ENCODE assay signal across 13 cellular contexts in the genomic region with DNA sequence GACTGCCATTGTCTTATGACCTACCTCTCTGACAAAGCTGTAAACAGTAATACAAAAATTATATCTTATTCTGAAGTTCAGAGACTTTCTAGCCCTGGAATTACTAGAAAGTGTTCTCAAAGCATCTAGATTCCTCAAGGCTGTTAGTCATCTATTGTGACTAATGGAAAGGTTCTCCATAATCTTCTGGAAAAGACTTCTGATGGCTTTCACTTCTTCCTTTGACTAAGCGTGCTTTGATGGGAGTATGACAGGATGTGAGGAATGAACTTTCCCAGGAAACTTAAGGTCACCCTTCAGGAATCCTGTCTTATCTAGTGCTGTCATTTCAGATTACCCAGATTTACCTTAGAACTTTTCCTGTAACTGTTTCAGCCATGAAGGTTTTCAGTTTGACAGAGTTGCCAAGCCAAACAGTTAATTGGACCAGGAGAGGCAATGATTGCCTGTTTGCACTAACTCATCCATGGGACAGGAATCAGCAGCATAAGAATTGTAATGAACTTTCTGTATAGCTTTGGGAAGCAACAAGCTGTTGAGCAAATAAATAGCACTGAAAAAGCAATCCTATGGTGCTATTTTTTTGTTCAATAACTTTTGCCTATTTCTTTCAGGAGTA. TPM values are rescaled to one million over a fixed set of nuclear protein-coding genes. Genes with fewer than 3 reads are reported as not detected.
DNase-seq lines count a peak whose midpoint lies in the region; ATAC-seq and TF ChIP-seq lines count a peak whose summit lies in the region.
"Had no signal": no experiment of that assay in that cellular context is flagged by ENCODE, and none has a peak within 500 bp of the region (broad histone marks: within the 10 kb centered on the region; RNA-seq: fewer than 3 reads in every experiment).

No MANE protein-coding gene starts in this region.

- no peak overlapping the region for H2AFZ ChIP-seq in GM23248

- H3K9me3 ChIP-seq in GM23248 (ENCODE audit: low read depth) (no peaks in the 10 kb centered on the region), gastroesophageal sphincter (no peaks in the 10 kb centered on the region)
- H3K9me3 ChIP-seq: spleen, vagina had no signal

- H3K4me2 ChIP-seq in GM23248 (ENCODE audit: unreplicated experiment): peak overlapping the region; percentile 35

- H3K79me2 ChIP-seq in GM23248 (ENCODE audit: insufficient read depth): 0 out of 2 replicates have a peak, but pooled peaks cover 10% of the 10 kb centered on the region

- no peak overlapping the region for H3K9ac ChIP-seq in GM23248

- in situ Hi-C loops in GM23248 (cut with MboI): no loop called here

- peaks cover 11% of the 10 kb centered on the region; the same call in 1 of the 2 replicates for H4K20me1 ChIP-seq in GM23248 (ENCODE audit: insufficient read depth)

- WGBS in GM23248 (ENCODE audit: low coverage in 1 of 2, low lambda C conversion rate in 2 of 2, missing lambda C conversion rate in 2 of 2), 2 experiments: 4 to 21% methylated on average over 1 of the region's 1 CpG
- WGBS in gastroesophageal sphincter (ENCODE audit: low coverage in 1 of 2), 2 donors: 29 to 83% methylated on average over 1 of the region's 1 CpG

- TF ChIP-seq POLR2A in gastroesophageal sphincter (IDR thresholded peaks at IDR 0.05): no peak

- peaks cover 16% of the 10 kb centered on the region for H3K4me1 ChIP-seq in GM23248 (ENCODE audit: insufficient read depth)
- no peaks in the 10 kb centered on the region for H3K4me1 ChIP-seq in gastroesophageal sphincter
- H3K4me1 ChIP-seq: vagina had no signal

- no peak overlapping the region for H3K4me3 ChIP-seq in GM23248
- no peak overlapping the region for H3K4me3 ChIP-seq in gastroesophageal sphincter
- H3K4me3 ChIP-seq: spleen, vagina had no signal

- H3K27me3 ChIP-seq in GM23248 (replicated peaks; ENCODE audit: insufficient read depth): no peaks in the 10 kb centered on the region
- H3K27me3 ChIP-seq in gastroesophageal sphincter: no peaks in the 10 kb centered on the region
- H3K27me3 ChIP-seq: spleen, vagina had no signal

- POLR2A ChIA-PET in RWPE1 (lab: Yijun Ruan, JAX; ENCODE audit: low non-redundant PET): no interaction called here

- ATAC-seq in gastroesophageal sphincter (no peak), HG03469 (IDR thresholded peaks at IDR 0.05; ENCODE audit: unreplicated experiment) (no peak)

- TF ChIP-seq CTCF in RWPE1 (conservative IDR thresholded peaks at IDR 0.05; ENCODE audit: low read depth) (no peak), gastroesophageal sphincter (IDR thresholded peaks at IDR 0.05) (no peak)

- H3K9me2 ChIP-seq in GM23248 (ENCODE audit: insufficient read depth): no peaks in the 10 kb centered on the region

- H3K27ac ChIP-seq in GM23248: peak overlapping the region; percentile 47
- no peak overlapping the region for H3K27ac ChIP-seq in RWPE1
- H3K27ac ChIP-seq in epithelial cell of prostate: peak overlapping the region; percentile 7
- no peak overlapping the region for H3K27ac ChIP-seq in gastroesophageal sphincter
- H3K27ac ChIP-seq: spleen, vagina had no signal

- TF ChIP-seq EP300 in gastroesophageal sphincter (IDR thresholded peaks at IDR 0.05): no peak

- DNase-seq in GM23248: peak; percentile 82
- DNase-seq in RWPE1 (ENCODE audit: low spot score): peak; percentile 54
- peak; percentile 8 for DNase-seq in epithelial cell of prostate (ENCODE audit: low read depth, low spot score)
- DNase-seq in pulmonary artery endothelial cell (ENCODE audit: low read depth, low spot score): peak; percentile 66
- no peak for DNase-seq in effector CD8-positive, alpha-beta T cell (lab: John Stamatoyannopoulos, UW)
- DNase-seq: activated T-cell treated with anti-CD3 and anti-CD28 coated beads for 4 hours, cortex of kidney, DND-41, NCI-H187, spleen had no signal

- peaks cover 29% of the 10 kb centered on the region for H3F3A ChIP-seq in GM23248 (ENCODE audit: insufficient read depth)

- peaks cover 36% of the 10 kb centered on the region for H3K36me3 ChIP-seq in GM23248 (ENCODE audit: low read depth)
- peaks cover 0 to 100% of the 10 kb centered on the region in 2 donors for H3K36me3 ChIP-seq in gastroesophageal sphincter

- CTCF ChIA-PET in RWPE1 (lab: Yijun Ruan, JAX): no interaction called here

RNA-seq across cellular contexts. Expression of gene AP2B1, which starts 43.5 kb away (rescaled TPM):
- 67.3 and 72.4 TPM in 2 replicates for total RNA-seq in GM23248 (2014; rRNA removed; shearing (Covaris generic))
- 85.9 and 92.6 TPM in 2 replicates for polyA plus RNA-seq in GM23248 (2016; fragmentation: Nextera tagmentation; extraction: Ambion mirVana)
- total RNA-seq in pulmonary artery endothelial cell: 102 TPM in 2 replicates
- total RNA-seq in gastroesophageal sphincter: 100 to 1,000 TPM; 104 to 383 (median 185) TPM

RNA-seq across cellular contexts. Expression of gene PEX12, which starts 52.3 kb away (rescaled TPM):
- total RNA-seq in GM23248 (2014; rRNA removed; shearing (Covaris generic)): 7.9 and 10.1 TPM in 2 replicates
- 6.3 and 6.7 TPM in 2 replicates for polyA plus RNA-seq in GM23248 (2016; fragmentation: Nextera tagmentation; extraction: Ambion mirVana)
- total RNA-seq in pulmonary artery endothelial cell (2.4 and 3.1 TPM in 2 replicates), gastroesophageal sphincter (1 to 10 TPM; 3.8 to 7.7 (median 6.8) TPM)

Comparison
In these comparisons a context has a peak if more than half of its experiments do, and no peak if none do; other contexts are left out.
1. H3K27ac ChIP-seq: peak in GM23248 (single experiment) and epithelial cell of prostate (single experiment); none in RWPE1 (single experiment) and gastroesophageal sphincter (0 of 4).